ENCODE assay signal across 8 cellular contexts in the genomic region with DNA sequence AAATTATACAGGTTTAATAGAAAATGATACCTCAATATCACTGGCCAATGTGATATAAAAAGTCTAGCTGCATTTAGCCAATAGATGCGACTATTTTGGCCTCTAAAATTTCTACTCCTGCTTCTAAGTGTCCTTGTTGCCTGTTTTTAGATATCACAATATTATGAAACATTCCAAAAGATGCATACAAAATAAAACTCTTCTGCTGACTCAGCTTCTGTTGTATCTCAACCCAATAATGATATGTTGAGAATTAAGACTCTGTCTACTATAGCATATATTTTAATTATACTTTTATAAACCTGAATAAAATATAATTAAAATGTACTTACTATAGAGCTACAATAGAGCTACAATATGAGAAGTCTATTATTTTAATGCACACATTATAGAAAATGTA.
"Had no signal": no experiment of that assay in that cellular context is flagged by ENCODE, and none has a peak within 500 bp of the region (broad histone marks: within the 10 kb centered on the region; RNA-seq: fewer than 3 reads in every experiment).

No MANE protein-coding gene starts in this region.

- ATAC-seq: GM12878 had no signal

- DNase-seq: GDM1, GF-D8 had no signal

- H3K4me3 ChIP-seq: GM12878 had no signal

- FAIRE-seq: G401.6, GM12878, GM12891, GM12892, GM18507, GM19239 had no signal
